Comparison of ENCODE assay signal across 3 cellular contexts in genomic region chr3:130043694-130044093, GRCh38. TPM values are rescaled to one million over a fixed set of nuclear protein-coding genes. Genes with fewer than 3 reads are reported as not detected.
"Had no signal": no experiment of that assay in that cellular context is flagged by ENCODE, and none has a peak within 500 bp of the region (broad histone marks: within the 10 kb centered on the region; RNA-seq: fewer than 3 reads in every experiment).

No MANE protein-coding gene starts in this region.

RNA-seq across cellular contexts. Expression of gene ALG1L2, which starts 37.9 kb away (rescaled TPM):
- total RNA-seq: GM23338, HT-29, IMR-90 had no signal
- polyA plus RNA-seq: IMR-90 had no signal
